12 cellular contexts compared by ENCODE assay signal in genomic region chr15:75131269-75131643, GRCh38.
A peak's percentile ranks its signal among the peaks of the same experiment; 100 is the strongest.
DNase-seq lines count a peak whose midpoint lies in the region; ATAC-seq and TF ChIP-seq lines count a peak whose summit lies in the region.
"Had no signal": no experiment of that assay in that cellular context is flagged by ENCODE, and none has a peak within 500 bp of the region (broad histone marks: within the 10 kb centered on the region; RNA-seq: fewer than 3 reads in every experiment).

No MANE protein-coding gene starts in this region.

- H3K4me3 Mint-ChIP-seq in CD14-positive monocyte (peak overlapping the region in 1 of 2 donors; percentile 70), activated B cell treated with CpG ODN at 0.5 μM for 24 hours (peak overlapping the region; percentile 80)

- no peaks in the 10 kb centered on the region for H3K27me3 Mint-ChIP-seq in CD14-positive monocyte (ENCODE audit: low read depth in 3 of 3)
- H3K27me3 Mint-ChIP-seq in activated B cell treated with CpG ODN at 0.5 μM for 24 hours, result no peaks in the 10 kb centered on the region

- H3K4me3 ChIP-seq in GM23248 (no peak overlapping the region), right lobe of liver (no peak overlapping the region), breast epithelium (no peak overlapping the region)

- TF ChIP-seq POLR2A in right lobe of liver (IDR thresholded peaks at IDR 0.05), result no peak
- TF ChIP-seq POLR2A in breast epithelium (IDR thresholded peaks at IDR 0.05), result no peak

- no peaks in the 10 kb centered on the region for H3K79me2 ChIP-seq in GM23248 (ENCODE audit: insufficient read depth)

- CTCF ChIA-PET in activated B cell treated with CpG ODN at 0.5 μM for 24 hours (lab: Charles Lee), result interaction anchor here (0.9 to 3.0 kb wide), 4 partner anchors 39 to 88 kb away, joined by 3 to 24 read pairs (median 3); partner anchors contain the start of gene C15orf39

- H3K27ac ChIP-seq in GM23248 (no peak overlapping the region), right lobe of liver (no peak overlapping the region), breast epithelium (no peak overlapping the region)
- H3K27ac ChIP-seq: epithelial cell of prostate had no signal

- H3F3A ChIP-seq in GM23248 (ENCODE audit: insufficient read depth), result no peaks in the 10 kb centered on the region

- H3K4me1 Mint-ChIP-seq in CD14-positive monocyte, result peaks cover 69% of the 10 kb centered on the region
- H3K4me1 Mint-ChIP-seq in activated B cell treated with CpG ODN at 0.5 μM for 24 hours, result peaks cover 22% of the 10 kb centered on the region

- H3K36me3 Mint-ChIP-seq in CD14-positive monocyte (peaks cover 2 to 4% of the 10 kb centered on the region in 2 donors), activated B cell treated with CpG ODN at 0.5 μM for 24 hours (ENCODE audit: low read depth) (no peaks in the 10 kb centered on the region)

- no peaks in the 10 kb centered on the region for H3K9me2 ChIP-seq in GM23248 (ENCODE audit: insufficient read depth)

- H3K36me3 ChIP-seq in GM23248 (ENCODE audit: low read depth) (no peaks in the 10 kb centered on the region), right lobe of liver (no peaks in the 10 kb centered on the region), breast epithelium (no peaks in the 10 kb centered on the region)

- TF ChIP-seq CTCF in CD14-positive monocyte (IDR thresholded peaks at IDR 0.05) (no peak), activated B cell treated with CpG ODN at 0.5 μM for 24 hours (IDR thresholded peaks at IDR 0.05) (no peak), right lobe of liver (IDR thresholded peaks at IDR 0.05) (no peak), breast epithelium (IDR thresholded peaks at IDR 0.05) (no peak)

- no peaks in the 10 kb centered on the region for H4K20me1 ChIP-seq in GM23248 (ENCODE audit: insufficient read depth)

- no peak overlapping the region for H3K4me2 ChIP-seq in GM23248 (ENCODE audit: unreplicated experiment)

- no peak overlapping the region for H2AFZ ChIP-seq in GM23248

- H3K9ac ChIP-seq in GM23248, result no peak overlapping the region

- H3K27me3 ChIP-seq in GM23248 (replicated peaks; ENCODE audit: insufficient read depth) (no peaks in the 10 kb centered on the region), right lobe of liver (no peaks in the 10 kb centered on the region), breast epithelium (no peaks in the 10 kb centered on the region)

- DNase-seq in CD14-positive monocyte (ENCODE audit: low spot score), result no peak
- peak; percentile 11 for DNase-seq in GM23248
- no peak for DNase-seq in activated B cell treated with CpG ODN at 0.5 μM for 24 hours
- no peak for DNase-seq in right lobe of liver
- no peak for DNase-seq in glomerular visceral epithelial cell (ENCODE audit: extremely low spot score)
- no peak for DNase-seq in cortex of kidney (lab: John Stamatoyannopoulos, UW)
- DNase-seq in breast epithelium (ENCODE audit: low spot score in 2 of 2), result no peak
- no peak for DNase-seq in NCI-H510A (lab: John Stamatoyannopoulos, UW)
- DNase-seq: NCI-H226; SHP77 treated with DMSO at 0.1 percent for 48 hours; stimulated activated CD4-positive, alpha-beta T cell treated with anti-CD3 and anti-CD28 coated beads, Interleukin-2, amount 100 ng/mL, for 24 hours had no signal

- POLR2A ChIA-PET in activated B cell treated with CpG ODN at 0.5 μM for 24 hours (lab: Charles Lee), result interaction anchor here (0.7 to 2.6 kb wide), 6 partner anchors 20 to 237 kb away, joined by 3 to 14 read pairs (median 8); partner anchors contain the start of genes C15orf39 and MAN2C1

- intact Hi-C loops in CD14-positive monocyte (cut with micrococcal nuclease) (loop anchor here (2.0 to 10.0 kb wide), 2 partner anchors 54 to 88 kb away; no protein-coding TSS in a partner anchor), activated B cell treated with CpG ODN at 0.5 μM for 24 hours (cut with micrococcal nuclease) (loop anchor here (1.0 to 5.0 kb wide), 4 partner anchors 23 to 88 kb away; no protein-coding TSS in a partner anchor), right lobe of liver (cut with DNase I) (loop anchor here in 1 of 2 donors (10.0 kb wide), 1 partner anchor 54 kb away; no protein-coding TSS in a partner anchor), breast epithelium (cut with DNase I; ENCODE audit: low total_unique reads) (no loop called here)

- no peaks in the 10 kb centered on the region for H3K9me3 ChIP-seq in GM23248 (ENCODE audit: low read depth)
- H3K9me3 ChIP-seq in right lobe of liver, result no peaks in the 10 kb centered on the region
- H3K9me3 ChIP-seq in breast epithelium, result no peaks in the 10 kb centered on the region

- WGBS in GM23248 (ENCODE audit: low coverage in 1 of 2, low lambda C conversion rate in 2 of 2, missing lambda C conversion rate in 2 of 2), 2 experiments, result 87 to 88% methylated on average over 1 of the region's 1 CpG
- WGBS in right lobe of liver (ENCODE audit: insufficient coverage, low coverage, low lambda C conversion rate, missing lambda C conversion rate), result 70% methylated on average over 1 of the region's 1 CpG

- H3K9me3 Mint-ChIP-seq in CD14-positive monocyte, result peaks cover 0 to 2% (median 0%) of the 10 kb centered on the region in 7 donors
- H3K9me3 Mint-ChIP-seq in activated B cell treated with CpG ODN at 0.5 μM for 24 hours, result no peaks in the 10 kb centered on the region

- peak overlapping the region; percentile 96 to 99 (median 97) for H3K27ac Mint-ChIP-seq in CD14-positive monocyte
- peak overlapping the region; percentile 73 for H3K27ac Mint-ChIP-seq in activated B cell treated with CpG ODN at 0.5 μM for 24 hours

- in situ Hi-C loops in GM23248 (cut with MboI), result loop anchor here (10.0 kb wide), 1 partner anchor 56 kb away; no protein-coding TSS in a partner anchor

- H3K4me1 ChIP-seq in GM23248 (ENCODE audit: insufficient read depth), result no peaks in the 10 kb centered on the region
- H3K4me1 ChIP-seq in right lobe of liver, result no peaks in the 10 kb centered on the region
- no peaks in the 10 kb centered on the region for H3K4me1 ChIP-seq in breast epithelium

- ATAC-seq in activated B cell treated with CpG ODN at 0.5 μM for 24 hours (ENCODE audit: low read depth) (no peak), right lobe of liver (peak; percentile 40 to 69 (median 58))
